Comparison of ENCODE assay signal across 27 cellular contexts in the genomic region with DNA sequence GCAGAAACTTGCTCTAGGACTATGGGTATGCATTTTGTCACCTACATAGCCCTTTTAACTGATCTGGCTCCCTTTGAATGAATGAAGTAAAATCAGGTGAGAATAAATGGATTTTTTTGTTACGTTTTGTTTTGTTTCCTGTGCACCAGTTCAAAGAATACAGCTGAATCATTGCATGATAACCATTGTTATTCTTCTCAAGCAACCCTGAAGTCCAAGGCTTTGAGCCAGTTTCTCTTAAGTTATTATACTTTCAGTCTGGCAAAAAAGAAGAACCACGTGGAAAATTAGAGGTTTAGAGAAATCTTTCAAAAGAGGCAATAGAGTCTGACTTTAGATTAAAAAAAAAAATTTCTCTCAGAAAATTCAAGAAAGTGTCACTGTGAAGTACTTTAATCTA.
"Had no signal": no experiment of that assay in that cellular context is flagged by ENCODE, and none has a peak within 500 bp of the region (broad histone marks: within the 10 kb centered on the region; RNA-seq: fewer than 3 reads in every experiment).

No MANE protein-coding gene starts in this region.

- H3K4me3 ChIP-seq: dorsolateral prefrontal cortex, gastrocnemius medialis, lung, mucosa of descending colon, pancreas, right atrium auricular region, testis, tibial artery had no signal

- ATAC-seq: esophagus mucosa; gastrocnemius medialis; left lobe of liver; mucosa of descending colon; natural killer cell treated with Interleukin-12 subunit alpha and Interleukin-12 subunit beta and Interleukin-15 and Interleukin-18, amount 100 ng/mL, for 72 hours; pancreas; sciatic nerve; stimulated activated effector memory CD8-positive, alpha-beta T cell treated with anti-CD3 and anti-CD28 coated beads, Interleukin-12 subunit alpha, Interleukin-12 subunit beta, amount 100 ng/mL, for 72 hours; stimulated activated naive CD8-positive, alpha-beta T cell treated with anti-CD3 and anti-CD28 coated beads, Interleukin-15, Interleukin-2, amounts not matched to agents 100 U/mL and 50 U/mL, for 24 hours had no signal

- H3K4me1 Mint-ChIP-seq: memory B cell; mesothelial cell of epicardium; naive B cell; neural crest cell; stimulated activated effector memory CD8-positive, alpha-beta T cell treated with anti-CD3 and anti-CD28 coated beads, Interleukin-12 subunit alpha, Interleukin-12 subunit beta, amount 100 ng/mL, for 72 hours had no signal

- H3K9me3 ChIP-seq: gastrocnemius medialis, mucosa of descending colon, neutrophil, pancreas, right atrium auricular region, testis, tibial artery had no signal

- H3K27me3 ChIP-seq: dorsolateral prefrontal cortex, gastrocnemius medialis, neutrophil, pancreas, right atrium auricular region, testis, tibial artery had no signal

- H3K9me3 Mint-ChIP-seq: type B pancreatic cell had no signal

- H3K36me3 Mint-ChIP-seq: memory B cell; mesothelial cell of epicardium; naive B cell; stimulated activated effector memory CD8-positive, alpha-beta T cell treated with anti-CD3 and anti-CD28 coated beads, Interleukin-12 subunit alpha, Interleukin-12 subunit beta, amount 100 ng/mL, for 72 hours; type B pancreatic cell had no signal

- H3K36me3 ChIP-seq: gastrocnemius medialis, neutrophil, pancreas, right atrium auricular region, tibial artery had no signal

- DNase-seq: dorsolateral prefrontal cortex; effector CD4-positive, alpha-beta T cell; foreskin fibroblast; gastrocnemius medialis; head of caudate nucleus; kidney; mucosa of descending colon; naive B cell; pancreas; stimulated activated CD4-positive, alpha-beta T cell treated with anti-CD3 and anti-CD28 coated beads, Interleukin-2, amount 100 ng/mL, for 24 hours; stimulated activated CD4-positive, alpha-beta T cell treated with anti-CD3 and anti-CD28 coated beads, Interleukin-4, amount 100 ng/mL, for 24 hours; stimulated activated naive CD8-positive, alpha-beta T cell treated with anti-CD3 and anti-CD28 coated beads, Interleukin-15, Interleukin-2, amounts not matched to agents 100 U/mL and 50 U/mL, for 24 hours; substantia nigra; testis; tibial artery had no signal

- H3K4me1 ChIP-seq: gastrocnemius medialis, pancreas, right atrium auricular region, testis, tibial artery had no signal

- H3K27me3 Mint-ChIP-seq: memory B cell; naive B cell; natural killer cell treated with Interleukin-12 subunit alpha and Interleukin-12 subunit beta and Interleukin-15 and Interleukin-18, amount 100 ng/mL, for 72 hours; type B pancreatic cell had no signal

- H3K4me3 Mint-ChIP-seq: memory B cell; mesothelial cell of epicardium; naive B cell; natural killer cell treated with Interleukin-12 subunit alpha and Interleukin-12 subunit beta and Interleukin-15 and Interleukin-18, amount 100 ng/mL, for 72 hours; neural crest cell; stimulated activated effector memory CD8-positive, alpha-beta T cell treated with anti-CD3 and anti-CD28 coated beads, Interleukin-12 subunit alpha, Interleukin-12 subunit beta, amount 100 ng/mL, for 72 hours; type B pancreatic cell had no signal
